ENCODE assay signal across 27 cellular contexts in the genomic region with DNA sequence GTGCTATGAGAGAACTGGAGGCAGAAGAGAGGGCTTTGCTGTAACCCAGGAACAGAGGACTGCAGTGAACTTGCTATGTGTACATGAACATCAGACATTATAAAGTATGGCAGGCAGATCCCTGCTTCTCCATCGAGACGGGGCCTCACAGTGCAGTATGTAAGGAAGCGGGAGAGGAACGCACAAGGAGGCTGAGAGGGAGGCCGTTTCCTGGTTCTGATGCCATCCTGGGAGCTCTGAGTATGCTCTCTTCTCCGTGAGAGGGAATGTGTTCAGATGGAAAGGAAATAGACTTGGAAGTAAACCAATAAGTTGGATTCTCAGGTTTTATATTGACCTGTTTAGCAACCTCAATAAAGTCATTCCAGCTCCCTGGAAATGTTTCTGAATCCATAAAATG.
"Had no signal": no experiment of that assay in that cellular context is flagged by ENCODE, and none has a peak within 500 bp of the region (broad histone marks: within the 10 kb centered on the region; RNA-seq: fewer than 3 reads in every experiment).

No MANE protein-coding gene starts in this region.

- H3K27ac ChIP-seq: dorsolateral prefrontal cortex, esophagus squamous epithelium, heart right ventricle, left ventricle myocardium inferior, lower lobe of right lung, pancreas, suprapubic skin, vagina had no signal

- FAIRE-seq: islet of Langerhans, pancreas had no signal

- H3K27me3 ChIP-seq: esophagus squamous epithelium, heart right ventricle, pancreas, suprapubic skin, vagina had no signal

- H3K4me1 ChIP-seq: esophagus squamous epithelium, lower lobe of right lung, pancreas, suprapubic skin, vagina had no signal

- DNase-seq: cerebellar nuclear complex; dorsolateral prefrontal cortex; effector CD8-positive, alpha-beta T cell; erythroblast; esophagus squamous epithelium; foreskin melanocyte; glutamatergic neuron; heart right ventricle; hippocampal formation; left cardiac atrium; left ventricle myocardium inferior; lower lobe of right lung; naive thymus-derived CD4-positive, alpha-beta T cell; occipital lobe; pancreas; stimulated activated CD4-positive, alpha-beta T cell treated with anti-CD3 and anti-CD28 coated beads, Interleukin-12 subunit alpha, Interleukin-12 subunit beta, amount 100 ng/mL, for 4 hours; stimulated activated CD4-positive, alpha-beta T cell treated with anti-CD3 and anti-CD28 coated beads, Interleukin-1b, Interleukin-23, amount 100 ng/mL, for 48 hours; stimulated activated CD4-positive, alpha-beta T cell treated with anti-CD3 and anti-CD28 coated beads, Interleukin-4, amount 100 ng/mL, for 1 hour; stimulated activated CD8-positive, alpha-beta memory T cell treated with anti-CD3 and anti-CD28 coated beads, Interleukin-4, amount 100 ng/mL, for 48 hours; stimulated activated naive CD4-positive, alpha-beta T cell; stimulated activated naive CD8-positive, alpha-beta T cell treated with anti-CD3 and anti-CD28 coated beads, Interleukin-15, amount 100 ng/mL, for 72 hours; trophoblast cell had no signal

- H3K9me3 ChIP-seq: esophagus squamous epithelium, heart right ventricle, left ventricle myocardium inferior, lower lobe of right lung, pancreas, suprapubic skin, vagina had no signal

- ATAC-seq: heart right ventricle; left cardiac atrium; lower lobe of right lung; naive thymus-derived CD4-positive, alpha-beta T cell; pancreas; sciatic nerve; stimulated activated naive CD8-positive, alpha-beta T cell treated with anti-CD3 and anti-CD28 coated beads, Interleukin-15, amount 100 ng/mL, for 72 hours had no signal

- H3K4me2 ChIP-seq: smooth muscle cell had no signal

- H3K4me3 ChIP-seq: dorsolateral prefrontal cortex, esophagus squamous epithelium, heart right ventricle, left ventricle myocardium inferior, lower lobe of right lung, pancreas, smooth muscle cell, suprapubic skin, vagina had no signal

- H3K36me3 ChIP-seq: esophagus squamous epithelium, heart right ventricle, left ventricle myocardium inferior, lower lobe of right lung, pancreas, suprapubic skin, vagina had no signal
